13 cellular contexts compared by ENCODE assay signal in genomic region chr4:56215901-56216300, GRCh38.
A peak's percentile ranks its signal among the peaks of the same experiment; 100 is the strongest.
DNase-seq lines count a peak whose midpoint lies in the region; ATAC-seq and TF ChIP-seq lines count a peak whose summit lies in the region.
"Had no signal": no experiment of that assay in that cellular context is flagged by ENCODE, and none has a peak within 500 bp of the region (broad histone marks: within the 10 kb centered on the region; RNA-seq: fewer than 3 reads in every experiment).

No MANE protein-coding gene starts in this region.

- peaks cover 8% of the 10 kb centered on the region for H3K9me3 Mint-ChIP-seq in activated CD4-positive, alpha-beta T cell treated with anti-CD3 and anti-CD28 coated beads, Interleukin-2, amount 10 ng/mL, durations not matched to agents 7 days and 5 days

- no peaks in the 10 kb centered on the region for H3K36me3 Mint-ChIP-seq in activated CD4-positive, alpha-beta T cell treated with anti-CD3 and anti-CD28 coated beads, Interleukin-2, amount 10 ng/mL, durations not matched to agents 7 days and 5 days (ENCODE audit: low read depth)

- intact Hi-C loops in left cardiac atrium (cut with DNase I) (no loop called here), left ventricle myocardium inferior (cut with micrococcal nuclease) (no loop called here), uterus (cut with DNase I; ENCODE audit: low total_unique reads) (no loop called here)

- no peak for TF ChIP-seq CTCF in left ventricle myocardium inferior (IDR thresholded peaks at IDR 0.05; ENCODE audit: borderline replicate concordance)
- no peak for TF ChIP-seq CTCF in fibroblast of villous mesenchyme (IDR thresholded peaks at IDR 0.05; ENCODE audit: insufficient read depth, low read depth, low read length)
- no peak for TF ChIP-seq CTCF in uterus (IDR thresholded peaks at IDR 0.05)

- H3K36me3 ChIP-seq in left ventricle myocardium inferior (no peaks in the 10 kb centered on the region), uterus (no peaks in the 10 kb centered on the region)
- H3K36me3 ChIP-seq: heart left ventricle had no signal

- no peak overlapping the region for H3K4me3 Mint-ChIP-seq in activated CD4-positive, alpha-beta T cell treated with anti-CD3 and anti-CD28 coated beads, Interleukin-2, amount 10 ng/mL, durations not matched to agents 7 days and 5 days
- H3K4me3 Mint-ChIP-seq: activated CD4-positive, alpha-beta T cell treated with anti-CD3 and anti-CD28 coated beads for 36 hours; neural crest cell had no signal

- DNase-seq in left cardiac atrium, result peak; percentile 51
- no peak for DNase-seq in left ventricle myocardium inferior
- DNase-seq in fibroblast of villous mesenchyme (ENCODE audit: low read depth), result peak; percentile 44
- DNase-seq in uterus, result peak; percentile 45 to 59
- no peak for DNase-seq in HuH-7.5 (ENCODE audit: low spot score)
- no peak for DNase-seq in activated CD4-positive, alpha-beta T cell treated with anti-CD3 and anti-CD28 coated beads, Interleukin-2, amount 10 ng/mL, durations not matched to agents 7 days and 5 days
- DNase-seq: activated CD4-positive, alpha-beta T cell treated with anti-CD3 and anti-CD28 coated beads for 36 hours had no signal

- H3K27ac ChIP-seq in left ventricle myocardium inferior (replicated peaks) (no peak overlapping the region), uterus (no peak overlapping the region)
- H3K27ac ChIP-seq: heart left ventricle, KMS-11 had no signal

- peaks cover 6% of the 10 kb centered on the region for H3K27me3 Mint-ChIP-seq in activated CD4-positive, alpha-beta T cell treated with anti-CD3 and anti-CD28 coated beads, Interleukin-2, amount 10 ng/mL, durations not matched to agents 7 days and 5 days

- no peaks in the 10 kb centered on the region for H3K4me1 Mint-ChIP-seq in activated CD4-positive, alpha-beta T cell treated with anti-CD3 and anti-CD28 coated beads, Interleukin-2, amount 10 ng/mL, durations not matched to agents 7 days and 5 days
- H3K4me1 Mint-ChIP-seq: activated CD4-positive, alpha-beta T cell treated with anti-CD3 and anti-CD28 coated beads for 36 hours had no signal

- H3K4me1 ChIP-seq in left ventricle myocardium inferior, result no peaks in the 10 kb centered on the region
- no peaks in the 10 kb centered on the region for H3K4me1 ChIP-seq in uterus
- H3K4me1 ChIP-seq: heart left ventricle had no signal

- H3K4me3 ChIP-seq in left ventricle myocardium inferior (no peak overlapping the region), fibroblast of villous mesenchyme (ENCODE audit: low read depth, low read length) (no peak overlapping the region), uterus (no peak overlapping the region)
- H3K4me3 ChIP-seq: GM12878, heart left ventricle had no signal

- no peak for TF ChIP-seq POLR2A in uterus (IDR thresholded peaks at IDR 0.05)

- H3K27me3 ChIP-seq in left ventricle myocardium inferior (ENCODE audit: low read depth) (peaks cover 6% of the 10 kb centered on the region), uterus (no peaks in the 10 kb centered on the region)
- H3K27me3 ChIP-seq: heart left ventricle had no signal

- H3K27ac Mint-ChIP-seq in activated CD4-positive, alpha-beta T cell treated with anti-CD3 and anti-CD28 coated beads, Interleukin-2, amount 10 ng/mL, durations not matched to agents 7 days and 5 days, result no peak overlapping the region
- H3K27ac Mint-ChIP-seq: activated CD4-positive, alpha-beta T cell treated with anti-CD3 and anti-CD28 coated beads for 36 hours had no signal

- CTCF ChIA-PET in activated CD4-positive, alpha-beta T cell treated with anti-CD3 and anti-CD28 coated beads, Interleukin-2, amount 10 ng/mL, durations not matched to agents 7 days and 5 days (lab: Charles Lee), result interaction anchor here (0.7 kb wide), 1 partner anchor 177 kb away, joined by 3 read pairs; no protein-coding TSS in a partner anchor

- ATAC-seq in left cardiac atrium (peak in 1 of 2 donors; percentile 93), SK-N-SH treated with all-trans-retinoic acid at 6 μM for 48 hours (peak; percentile 98), HG03108 (IDR thresholded peaks at IDR 0.05; ENCODE audit: unreplicated experiment) (no peak)
- ATAC-seq: activated CD4-positive, alpha-beta T cell treated with anti-CD3 and anti-CD28 coated beads for 36 hours; GM12878 had no signal

- POLR2A ChIA-PET in activated CD4-positive, alpha-beta T cell treated with anti-CD3 and anti-CD28 coated beads, Interleukin-2, amount 10 ng/mL, durations not matched to agents 7 days and 5 days (lab: Charles Lee), result no interaction called here

- H3K9me3 ChIP-seq in left ventricle myocardium inferior (replicated peaks), result peaks cover 18% of the 10 kb centered on the region
- no peaks in the 10 kb centered on the region for H3K9me3 ChIP-seq in uterus

TF ChIP-seq in SK-N-SH treated with all-trans-retinoic acid at 6 μM for 48 hours, 23 proteins besides CTCF, POLR2A, EP300 and RAD21:
- no peak for TF ChIP-seq ZNF565 (CRISPR knock-in tag; conservative IDR thresholded peaks at IDR 0.05; ENCODE audit: low read depth)
- no peak for TF ChIP-seq CSRNP3 (CRISPR knock-in tag; IDR thresholded peaks at IDR 0.05)
- TF ChIP-seq CSDC2 (CRISPR knock-in tag; IDR thresholded peaks at IDR 0.05), result no peak
- no peak for TF ChIP-seq OSR1 (CRISPR knock-in tag; IDR thresholded peaks at IDR 0.05)
- TF ChIP-seq SNAI2 (CRISPR knock-in tag; IDR thresholded peaks at IDR 0.05), result no peak
- no peak for TF ChIP-seq POU6F1 (CRISPR knock-in tag; IDR thresholded peaks at IDR 0.05; ENCODE audit: borderline replicate concordance, low read depth)
TF ChIP-seq in SK-N-SH treated with all-trans-retinoic acid at 6 μM for 48 hours: peak in this region for 0.

Comparison
In these comparisons a context has a peak if more than half of its experiments do, and no peak if none do; other contexts are left out.
1. DNase-seq: peak in left cardiac atrium (single experiment), fibroblast of villous mesenchyme (single experiment) and uterus (2 of 2); none in left ventricle myocardium inferior (single experiment), HuH-7.5 (single experiment) and activated CD4-positive, alpha-beta T cell treated with anti-CD3 and anti-CD28 coated beads, Interleukin-2, amount 10 ng/mL, durations not matched to agents 7 days and 5 days (single experiment).